Comparison of ENCODE assay signal across 7 cellular contexts in genomic region chr15:40439461-40440299, GRCh38. TPM values are rescaled to one million over a fixed set of nuclear protein-coding genes. Genes with fewer than 3 reads are reported as not detected.
DNase-seq lines count a peak whose midpoint lies in the region; ATAC-seq and TF ChIP-seq lines count a peak whose summit lies in the region.

No MANE protein-coding gene starts in this region.

- H3K4me3 Mint-ChIP-seq in activated T-cell treated with anti-CD3 and anti-CD28 coated beads, Interleukin-2, amount 50 U/mL, for 4 hours: peak overlapping the region; percentile 83

- TF ChIP-seq POLR2A in gastroesophageal sphincter (IDR thresholded peaks at IDR 0.05): no peak

- TF ChIP-seq CTCF in gastroesophageal sphincter (IDR thresholded peaks at IDR 0.05): no peak

- WGBS in gastroesophageal sphincter (ENCODE audit: low coverage in 1 of 2), 2 donors: 1% methylated on average over 6 of the region's 28 CpGs; no CpG with 5 or more reads in 1 of the 2 donors

- H3K27me3 ChIP-seq in gastroesophageal sphincter: peaks cover 46% of the 10 kb centered on the region

- H3K27ac ChIP-seq in gastroesophageal sphincter: peak overlapping the region in 3 of 4 donors; percentile 83 to 89 (median 88)

- H3K9ac ChIP-seq in ES-I3 (ENCODE audit: low read depth, low read length): peak overlapping the region; percentile 79

- TF ChIP-seq EP300 in gastroesophageal sphincter (IDR thresholded peaks at IDR 0.05): no peak

- H3K4me1 Mint-ChIP-seq in activated T-cell treated with anti-CD3 and anti-CD28 coated beads, Interleukin-2, amount 50 U/mL, for 4 hours (ENCODE audit: low read depth): peaks cover 57% of the 10 kb centered on the region

- H3K27me3 Mint-ChIP-seq in activated T-cell treated with anti-CD3 and anti-CD28 coated beads, Interleukin-2, amount 50 U/mL, for 4 hours (ENCODE audit: low read depth): peaks cover 30% of the 10 kb centered on the region

- H3K36me3 ChIP-seq in ES-I3 (ENCODE audit: insufficient read depth, low read length) (no peaks in the 10 kb centered on the region), gastroesophageal sphincter (no peaks in the 10 kb centered on the region)

- ATAC-seq in activated T-cell treated with anti-CD3 and anti-CD28 coated beads, Interleukin-2, amount 50 U/mL, for 4 hours: no peak
- ATAC-seq in gastroesophageal sphincter (no peak), GM19397 (IDR thresholded peaks at IDR 0.05; ENCODE audit: unreplicated experiment) (no peak)

- peak overlapping the region; percentile 30 to 96 for H3K4me3 ChIP-seq in gastroesophageal sphincter

- H3K9me3 Mint-ChIP-seq in activated T-cell treated with anti-CD3 and anti-CD28 coated beads, Interleukin-2, amount 50 U/mL, for 4 hours: no peaks in the 10 kb centered on the region

- H3K4me1 ChIP-seq in ES-I3 (ENCODE audit: insufficient read depth, low read length) (peaks cover 28% of the 10 kb centered on the region), gastroesophageal sphincter (peaks cover 0 to 66% (median 27%) of the 10 kb centered on the region in 3 donors)

- H3K9me3 ChIP-seq in ES-I3 (ENCODE audit: control insufficient read depth, insufficient read depth, low read length) (no peaks in the 10 kb centered on the region), gastroesophageal sphincter (no peaks in the 10 kb centered on the region)

- no peaks in the 10 kb centered on the region for H3K36me3 Mint-ChIP-seq in activated T-cell treated with anti-CD3 and anti-CD28 coated beads, Interleukin-2, amount 50 U/mL, for 4 hours (ENCODE audit: insufficient read depth)

- DNase-seq in LHCN-M2 (ENCODE audit: low read depth): peak; percentile 24
- DNase-seq in activated T-cell treated with anti-CD3 and anti-CD28 coated beads, Interleukin-2, amount 50 U/mL, for 4 hours: no peak
- peak; percentile 63 for DNase-seq in occipital lobe (lab: John Stamatoyannopoulos, UW)
- no peak for DNase-seq in superior temporal gyrus (ENCODE audit: extremely low spot score)

RNA-seq across cellular contexts. Expression of gene BAHD1, which starts 1.1 kb away (rescaled TPM):
- total RNA-seq in LHCN-M2 (2014; rRNA removed) (8.3 TPM in 2 replicates), gastroesophageal sphincter (10 to 100 TPM; 19.0 to 26.2 (median 22.8) TPM), occipital lobe (10.6 TPM)
- polyA plus RNA-seq in LHCN-M2 (2012): 9.4 TPM
- total RNA-seq in activated T-cell treated with anti-CD3 and anti-CD28 coated beads, Interleukin-2, amount 50 U/mL, for 4 hours: 10 to 100 TPM; 28.0 to 31.6 (median 31.5) TPM

RNA-seq across cellular contexts. Expression of gene CHST14, which starts 31.1 kb away (rescaled TPM):
- 27.9 and 30.1 TPM in 2 replicates for total RNA-seq in LHCN-M2 (2014; rRNA removed)
- 26.7 TPM for polyA plus RNA-seq in LHCN-M2 (2012)
- 1 to 10 TPM; 6.2 to 7.1 (median 7.0) TPM for total RNA-seq in activated T-cell treated with anti-CD3 and anti-CD28 coated beads, Interleukin-2, amount 50 U/mL, for 4 hours
- 10 to 100 TPM in 2 of 4 donors, 1 to 10 TPM in 2; 7.8 to 18.4 (median 11.7) TPM for total RNA-seq in gastroesophageal sphincter
- total RNA-seq in occipital lobe: 1.6 TPM

RNA-seq across cellular contexts. Expression of gene IVD, which starts 34.1 kb away (rescaled TPM):
- total RNA-seq in LHCN-M2 (2014; rRNA removed) (26.2 and 32.3 TPM in 2 replicates), gastroesophageal sphincter (10 to 100 TPM; 26.1 to 80.2 (median 50.1) TPM), occipital lobe (22.1 TPM)
- 37.4 TPM for polyA plus RNA-seq in LHCN-M2 (2012)
- 10 to 100 TPM; 65.2 to 71.4 (median 68.7) TPM for total RNA-seq in activated T-cell treated with anti-CD3 and anti-CD28 coated beads, Interleukin-2, amount 50 U/mL, for 4 hours

RNA-seq across cellular contexts. Expression of gene KNSTRN, which starts 57.2 kb away (rescaled TPM):
- total RNA-seq in LHCN-M2 (2014; rRNA removed) (121 and 125 TPM in 2 replicates), gastroesophageal sphincter (10 to 100 TPM in 2 of 4 donors, 1 to 10 TPM in 2; 7.2 to 16.2 (median 9.9) TPM), occipital lobe (17.8 TPM)
- polyA plus RNA-seq in LHCN-M2 (2012): 38.0 TPM
- total RNA-seq in activated T-cell treated with anti-CD3 and anti-CD28 coated beads, Interleukin-2, amount 50 U/mL, for 4 hours: 10 to 100 TPM; 22.6 to 37.0 (median 29.1) TPM

Comparison
In these comparisons a context has a peak if more than half of its experiments do, and no peak if none do; other contexts are left out.
1. DNase-seq: peak in LHCN-M2 (single experiment) and occipital lobe (single experiment); none in activated T-cell treated with anti-CD3 and anti-CD28 coated beads, Interleukin-2, amount 50 U/mL, for 4 hours (single experiment) and superior temporal gyrus (single experiment).